25 cellular contexts compared by ENCODE assay signal in the genomic region with DNA sequence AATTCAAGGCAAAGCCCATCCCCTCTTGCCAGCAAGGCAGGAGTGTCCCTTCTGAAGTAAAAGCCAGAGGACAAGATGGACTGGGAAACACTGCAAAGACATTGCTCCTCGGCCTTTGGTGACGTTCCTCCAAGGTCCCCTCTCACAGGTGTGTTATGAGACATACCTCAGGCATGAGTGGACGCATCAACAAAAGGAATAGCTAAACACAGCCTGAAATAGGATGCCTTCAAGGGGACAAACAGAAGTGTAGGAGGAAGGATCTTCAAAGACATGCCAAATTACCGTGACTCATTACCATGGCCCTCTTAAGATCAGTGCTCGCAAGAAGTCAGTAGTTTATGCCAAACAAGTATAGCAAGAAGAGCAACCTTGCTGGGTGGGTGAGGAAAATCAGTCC. TPM values are rescaled to one million over a fixed set of nuclear protein-coding genes. Genes with fewer than 3 reads are reported as not detected.
DNase-seq lines count a peak whose midpoint lies in the region; ATAC-seq, FAIRE-seq and TF ChIP-seq lines count a peak whose summit lies in the region.
"Had no signal": no experiment of that assay in that cellular context is flagged by ENCODE, and none has a peak within 500 bp of the region (broad histone marks: within the 10 kb centered on the region; RNA-seq: fewer than 3 reads in every experiment).

No MANE protein-coding gene starts in this region.

- no peak overlapping the region for H3K9ac ChIP-seq in mammary epithelial cell (ENCODE audit: insufficient read depth, low read length)
- peak overlapping the region in 1 of 2 experiments; percentile 4; a peak in 1 of 4 replicates for H3K9ac ChIP-seq in K562 (ENCODE audit: insufficient read depth in 1 of 2, low read depth in 2 of 2, low read length in 2 of 2)
- H3K9ac ChIP-seq in keratinocyte (ENCODE audit: control insufficient read depth, extremely low read depth, insufficient read depth, low read length), result no peak overlapping the region

- H3K9me3 Mint-ChIP-seq in HFFc6, result no peaks in the 10 kb centered on the region
- H3K9me3 Mint-ChIP-seq: activated T-cell treated with anti-CD3 and anti-CD28 coated beads, Interleukin-2, amount 50 U/mL, for 24 hours; central memory CD8-positive, alpha-beta T cell; naive thymus-derived CD4-positive, alpha-beta T cell; stimulated activated naive CD8-positive, alpha-beta T cell treated with anti-CD3 and anti-CD28 coated beads, Interleukin-15, amount 100 ng/mL, for 72 hours had no signal

- CTCF ChIA-PET in mammary epithelial cell (lab: Charles Lee; ENCODE audit: low non-redundant PET) (no interaction called here), K562 (lab: Yijun Ruan, JAX; ENCODE audit: low intra/inter-chr PET ratio) (no interaction called here)

- H3K36me3 Mint-ChIP-seq in HFFc6 (ENCODE audit: low read depth), result no peaks in the 10 kb centered on the region
- H3K36me3 Mint-ChIP-seq: naive thymus-derived CD4-positive, alpha-beta T cell had no signal

- H3K4me1 ChIP-seq in mammary epithelial cell (ENCODE audit: insufficient read depth, low read length) (peaks cover 25% of the 10 kb centered on the region), breast epithelium (no peaks in the 10 kb centered on the region), K562 (replicated peaks in 1 of 2; ENCODE audit: control insufficient read depth in 2 of 2, insufficient read depth in 2 of 2, low read length in 2 of 2) (peaks cover 3 to 20% of the 10 kb centered on the region in 2 experiments; a peak in 4 of 5 replicates), keratinocyte (ENCODE audit: control insufficient read depth, extremely low read depth, insufficient read depth, low read length) (peaks cover 25% of the 10 kb centered on the region)
- H3K4me1 ChIP-seq: A549 had no signal

- no peak for TF ChIP-seq POLR2A in breast epithelium (IDR thresholded peaks at IDR 0.05)
- no peak for TF ChIP-seq POLR2A in K562 (conservative IDR thresholded peaks at IDR 0.05)

- BruUV-seq in mammary epithelial cell (replicated peaks; lab: Mats Ljungman, UMichigan) (no TSS peak), K562 (replicated peaks; lab: Mats Ljungman, UMichigan) (no TSS peak)

- in situ Hi-C loops in mammary epithelial cell (cut with MboI; ENCODE audit: low sequenced_read_pairs in 2 of 2), result loop anchor here in 1 of 2 donors (25.0 kb wide), 1 partner anchor 126 kb away; the partner anchor contains the start of gene TMEM185A
- in situ Hi-C loops in K562 (cut with MboI), result loop anchor here (10.0 to 25.0 kb wide), 2 partner anchors 64 to 126 kb away; partner anchors contain the start of gene TMEM185A

- no peak overlapping the region for H3K27ac Mint-ChIP-seq in HFFc6
- H3K27ac Mint-ChIP-seq: activated CD8-positive, alpha-beta T cell treated with anti-CD3 and anti-CD28 coated beads, Interleukin-2, amount 10 ng/mL, durations not matched to agents 7 days and 5 days; activated T-cell treated with anti-CD3 and anti-CD28 coated beads, Interleukin-2, amount 50 U/mL, for 24 hours; stimulated activated naive CD8-positive, alpha-beta T cell treated with anti-CD3 and anti-CD28 coated beads, Interleukin-15, amount 100 ng/mL, for 72 hours had no signal

- H3K4me3 ChIP-seq in mammary epithelial cell (replicated peaks in 1 of 3; ENCODE audit: insufficient read depth in 1 of 3, low read depth in 2 of 3, low read length in 3 of 3), result no peak overlapping the region
- H3K4me3 ChIP-seq in breast epithelium, result no peak overlapping the region
- H3K4me3 ChIP-seq in K562, result no peak overlapping the region
- H3K4me3 ChIP-seq in keratinocyte (ENCODE audit: control insufficient read depth in 2 of 3, extremely low read depth in 1 of 3, insufficient read depth in 2 of 3, low read depth in 1 of 3, low read length in 3 of 3), result no peak overlapping the region
- H3K4me3 ChIP-seq: A549, tibial nerve had no signal

- FAIRE-seq in K562 (lab: Jason Lieb, UNC), result no peak
- peak; percentile 60 for FAIRE-seq in keratinocyte (lab: Jason Lieb, UNC)
- FAIRE-seq: A549 had no signal

- intact Hi-C loops in mammary epithelial cell (cut with micrococcal nuclease), result loop anchor here (10.0 kb wide), 1 partner anchor 134 kb away; no protein-coding TSS in a partner anchor
- intact Hi-C loops in breast epithelium (cut with DNase I; ENCODE audit: low total_unique reads), result no loop called here
- intact Hi-C loops in K562 (cut with micrococcal nuclease), result loop anchor here (10.0 kb wide), 1 partner anchor 134 kb away; no protein-coding TSS in a partner anchor

- ATAC-seq in K562, result no peak
- ATAC-seq: activated CD4-positive, CD25-positive, alpha-beta regulatory T cell treated with anti-CD3 and anti-CD28 coated beads, Interleukin-2, amount 50 U/mL, for 24 hours; activated CD8-positive, alpha-beta T cell treated with anti-CD3 and anti-CD28 coated beads, Interleukin-2, amount 10 ng/mL, durations not matched to agents 7 days and 5 days; stimulated activated naive CD8-positive, alpha-beta T cell treated with anti-CD3 and anti-CD28 coated beads, Interleukin-15, amount 100 ng/mL, for 72 hours had no signal

- H3K27me3 Mint-ChIP-seq in HFFc6 (ENCODE audit: insufficient read depth), result peaks cover 8% of the 10 kb centered on the region
- H3K27me3 Mint-ChIP-seq: central memory CD8-positive, alpha-beta T cell; stimulated activated naive CD8-positive, alpha-beta T cell treated with anti-CD3 and anti-CD28 coated beads, Interleukin-15, amount 100 ng/mL, for 72 hours had no signal

- H3K4me2 ChIP-seq in mammary epithelial cell (ENCODE audit: insufficient read depth, low read depth, low read length), result no peak overlapping the region
- H3K4me2 ChIP-seq in K562 (ENCODE audit: insufficient read depth, low read length), result no peak overlapping the region
- peak overlapping the region; percentile 30 for H3K4me2 ChIP-seq in keratinocyte (ENCODE audit: control insufficient read depth, extremely low read depth, insufficient read depth, low read depth, low read length)
- H3K4me2 ChIP-seq: A549 had no signal

- TF ChIP-seq CTCF in mammary epithelial cell (conservative IDR thresholded peaks at IDR 0.05 in 1 of 2, IDR thresholded peaks at IDR 0.05 in 1 of 2; ENCODE audit: extremely low read depth in 1 of 2, insufficient read depth in 1 of 2, low read depth in 1 of 2, low read length in 2 of 2), result no peak
- TF ChIP-seq CTCF in breast epithelium (IDR thresholded peaks at IDR 0.05), result no peak
- no peak for TF ChIP-seq CTCF in K562 (IDR thresholded peaks at IDR 0.05 in 2 of 3, conservative IDR thresholded peaks at IDR 0.05 in 1 of 3; ENCODE audit: insufficient read depth in 2 of 3, low read depth in 1 of 3, low read length in 3 of 3)
- no peak for TF ChIP-seq CTCF in keratinocyte (optimal IDR thresholded peaks at IDR 0.05 in 1 of 3, IDR thresholded peaks at IDR 0.05 in 1 of 3, conservative IDR thresholded peaks at IDR 0.05 in 1 of 3; ENCODE audit: extremely low read depth in 1 of 3, insufficient read depth in 2 of 3, low read length in 3 of 3)
- TF ChIP-seq CTCF in HFFc6 (IDR thresholded peaks at IDR 0.05), result no peak

- peaks cover 13% of the 10 kb centered on the region for H3K4me1 Mint-ChIP-seq in HFFc6 (ENCODE audit: low read depth)

- H2AFZ ChIP-seq in mammary epithelial cell (ENCODE audit: low read depth, low read length) (no peak overlapping the region), K562 (ENCODE audit: low read depth, low read length) (0 out of 2 replicates have a peak overlapping the region, but pooled peaks have one; percentile 22), keratinocyte (ENCODE audit: control insufficient read depth, low read length) (no peak overlapping the region)

- no peak for TF ChIP-seq RAD21 in K562 (CRISPR knock-in tag; conservative IDR thresholded peaks at IDR 0.05 in 1 of 2, IDR thresholded peaks at IDR 0.05 in 1 of 2)

- DNase-seq in mammary epithelial cell (peak; percentile 45), breast epithelium (ENCODE audit: low spot score in 2 of 2) (no peak), K562 (ENCODE audit: extremely low read depth in 1 of 4, low spot score in 3 of 4) (no peak), keratinocyte (ENCODE audit: low read depth, low spot score) (no peak), HFFc6 (no peak), CD1c-positive myeloid dendritic cell (ENCODE audit: extremely low spot score) (no peak), NCI-H1694 treated with DMSO at 0.1 percent for 48 hours (lab: John Stamatoyannopoulos, UW) (no peak), SHP77 (lab: John Stamatoyannopoulos, UW) (no peak)
- DNase-seq: activated CD8-positive, alpha-beta T cell treated with anti-CD3 and anti-CD28 coated beads, Interleukin-2, amount 10 ng/mL, durations not matched to agents 7 days and 5 days; activated naive CD4-positive, alpha-beta T cell treated with Interleukin-2 at 50 U/mL for 16 hours; activated T-cell treated with anti-CD3 and anti-CD28 coated beads, Interleukin-2, amount 50 U/mL, for 24 hours; BE2C; naive thymus-derived CD4-positive, alpha-beta T cell; NCI-H1105; NCI-H2081 treated with DMSO at 0.1 percent for 48 hours; NCI-H446 treated with DMSO at 0.1 percent for 48 hours; stimulated activated CD4-positive, alpha-beta T cell treated with anti-CD3 and anti-CD28 coated beads, Interleukin-4, amount 100 ng/mL, for 4 hours; stimulated activated naive CD8-positive, alpha-beta T cell treated with anti-CD3 and anti-CD28 coated beads, Interleukin-15, amount 100 ng/mL, for 72 hours had no signal

- no peak for TF ChIP-seq EP300 in K562 (IDR thresholded peaks at IDR 0.05; ENCODE audit: low read length)

- H3K4me3 Mint-ChIP-seq in HFFc6, result no peak overlapping the region
- H3K4me3 Mint-ChIP-seq: activated CD8-positive, alpha-beta T cell treated with anti-CD3 and anti-CD28 coated beads, Interleukin-2, amount 10 ng/mL, durations not matched to agents 7 days and 5 days; activated T-cell treated with anti-CD3 and anti-CD28 coated beads, Interleukin-2, amount 50 U/mL, for 24 hours; central memory CD8-positive, alpha-beta T cell; naive thymus-derived CD4-positive, alpha-beta T cell; stimulated activated naive CD8-positive, alpha-beta T cell treated with anti-CD3 and anti-CD28 coated beads, Interleukin-15, amount 100 ng/mL, for 72 hours had no signal

- no peaks in the 10 kb centered on the region for H3K27me3 ChIP-seq in mammary epithelial cell (ENCODE audit: insufficient read depth, low read length)
- H3K27me3 ChIP-seq in breast epithelium, result peaks cover 0 to 38% of the 10 kb centered on the region in 2 donors
- H3K27me3 ChIP-seq in K562 (ENCODE audit: control insufficient read depth in 2 of 2, insufficient read depth in 2 of 2, low read length in 2 of 2), result peaks cover 0 to 7% of the 10 kb centered on the region in 2 experiments; a peak in 3 of 5 replicates
- H3K27me3 ChIP-seq in keratinocyte (ENCODE audit: control insufficient read depth, extremely low read depth, insufficient read depth, low read length), result no peaks in the 10 kb centered on the region
- H3K27me3 ChIP-seq: BE2C, tibial nerve had no signal

- H3K9me1 ChIP-seq in K562 (ENCODE audit: control insufficient read depth, insufficient read depth, low read length) (peaks cover 4% of the 10 kb centered on the region), keratinocyte (ENCODE audit: control insufficient read depth, extremely low read depth, insufficient read depth, low read length) (no peaks in the 10 kb centered on the region)

- H3K27ac ChIP-seq in mammary epithelial cell (ENCODE audit: insufficient read depth, low read depth, low read length) (no peak overlapping the region), breast epithelium (no peak overlapping the region), K562 (ENCODE audit: extremely low read depth, low read depth, low read length) (no peak overlapping the region), keratinocyte (ENCODE audit: control insufficient read depth, insufficient read depth, low read length) (no peak overlapping the region)
- H3K27ac ChIP-seq: A549, tibial nerve had no signal

- WGBS in mammary epithelial cell (ENCODE audit: low coverage, missing lambda C conversion rate), result 16% methylated on average over 5 of the region's 5 CpGs
- WGBS in K562 (ENCODE audit: insufficient coverage, low coverage, missing lambda C conversion rate), result 20% methylated on average over 5 of the region's 5 CpGs

- H3K36me3 ChIP-seq in mammary epithelial cell (ENCODE audit: insufficient read depth, low read length) (no peaks in the 10 kb centered on the region), breast epithelium (no peaks in the 10 kb centered on the region), K562 (ENCODE audit: control insufficient read depth, insufficient read depth, low read length) (no peaks in the 10 kb centered on the region), keratinocyte (ENCODE audit: control insufficient read depth in 2 of 2, extremely low read depth in 1 of 2, insufficient read depth in 2 of 2, low read length in 2 of 2) (no peaks in the 10 kb centered on the region)
- H3K36me3 ChIP-seq: BE2C, tibial nerve had no signal

- H3K9me3 ChIP-seq in mammary epithelial cell (replicated peaks; ENCODE audit: insufficient read depth, low read length), result no peaks in the 10 kb centered on the region
- no peaks in the 10 kb centered on the region for H3K9me3 ChIP-seq in breast epithelium
- no peaks in the 10 kb centered on the region for H3K9me3 ChIP-seq in K562 (replicated peaks; ENCODE audit: control insufficient read depth, insufficient read depth, low read depth, low read length)
- H3K9me3 ChIP-seq in keratinocyte (ENCODE audit: control insufficient read depth, low read depth, low read length), result no peaks in the 10 kb centered on the region
- H3K9me3 ChIP-seq: A549, BE2C, tibial nerve had no signal

- no peaks in the 10 kb centered on the region for H4K20me1 ChIP-seq in mammary epithelial cell (ENCODE audit: insufficient read depth, low read length)
- H4K20me1 ChIP-seq in K562 (replicated peaks; ENCODE audit: control insufficient read depth, insufficient read depth, low read length), result no peaks in the 10 kb centered on the region; the same call in 1 of the 2 replicates
- H4K20me1 ChIP-seq in keratinocyte (ENCODE audit: control insufficient read depth, extremely low read depth, insufficient read depth, low read length), result no peaks in the 10 kb centered on the region

- no peaks in the 10 kb centered on the region for H3K79me2 ChIP-seq in mammary epithelial cell (ENCODE audit: insufficient read depth, low read length)
- no peaks in the 10 kb centered on the region for H3K79me2 ChIP-seq in K562 (ENCODE audit: control insufficient read depth, insufficient read depth, low read length)
- H3K79me2 ChIP-seq in keratinocyte (ENCODE audit: control insufficient read depth, insufficient read depth, low read length), result no peaks in the 10 kb centered on the region

- dilution Hi-C loops in mammary epithelial cell (cut with HindIII; ENCODE audit: low sequenced_read_pairs) (loop anchor here (25.0 kb wide), 1 partner anchor 101 kb away; no protein-coding TSS in a partner anchor), keratinocyte (cut with MboI; ENCODE audit: extremely low pct_ligation_motif_present, low sequenced_read_pairs) (no loop called here)

- POLR2A ChIA-PET in K562 (lab: Yijun Ruan, JAX), result no interaction called here

RNA-seq across cellular contexts. Expression of gene IDS, which starts 6.0 kb away (rescaled TPM):
- total RNA-seq in mammary epithelial cell (10 to 100 TPM; 56.8 to 57.7 TPM), breast epithelium (10 to 100 TPM; 61.0 to 72.0 (median 61.8) TPM), K562 (2014; rRNA removed) (11.2 and 13.1 TPM in 2 replicates), K562 (2014; rRNA removed; fragmentation: Illumina TruSeq; extraction: Trizol) (6.7 and 6.8 TPM in 2 replicates), K562 (2015; rRNA removed; fragmentation: Illumina TruSeq; extraction: Trizol) (6.7 and 8.2 TPM in 2 replicates), K562 (2021) (11.1 and 12.0 TPM in 2 replicates)
- polyA plus RNA-seq in mammary epithelial cell (88.8 TPM), K562 (2011; rRNA removed) (18.6 and 21.2 TPM in 2 replicates), K562 (2014; fragmentation: Illumina TruSeq; extraction: Trizol) (11.6 and 15.4 TPM in 2 replicates), K562 (2014; fragmentation: Nextera tagmentation; extraction: Ambion mirVana) (1 to 10 TPM; 2.0 to 2.2 TPM), K562 (2014; rRNA removed) (8.6 and 10.4 TPM in 2 replicates), keratinocyte (51.3 to 85.6 TPM (median 59.7 TPM) in 3 replicates)
- polyA minus RNA-seq in mammary epithelial cell (124 TPM), keratinocyte (74.0 to 153 TPM (median 93.4 TPM) in 3 replicates)
- total RNA-seq in K562 (2011; cell fraction: chromatin; rRNA removed; ENCODE audit: low replicate concordance), result 10.7 and 16.7 TPM in 2 replicates
- total RNA-seq in K562 (2011; cell fraction: nucleolus; rRNA removed), result 9.7 and 12.8 TPM in 2 replicates
- total RNA-seq in K562 (2011; cell fraction: nucleoplasm; rRNA removed), result 11.2 and 19.3 TPM in 2 replicates
- polyA plus RNA-seq in K562 (2011; cell fraction: cytosol; rRNA removed), result 17.5 and 23.3 TPM in 2 replicates
- polyA plus RNA-seq in K562 (2011; cell fraction: nucleus; rRNA removed), result 16.3 and 21.7 TPM in 2 replicates
- polyA plus RNA-seq in K562 (2012), result 15.3 and 27.2 TPM in 2 replicates
- polyA minus RNA-seq in K562 (2011; rRNA and poly(A)+ RNA removed), result 13.9 and 16.8 TPM in 2 replicates
- 9.7 and 15.1 TPM in 2 replicates for polyA minus RNA-seq in K562 (2011; cell fraction: cytosol; rRNA and poly(A)+ RNA removed)
- polyA minus RNA-seq in K562 (2011; cell fraction: nucleus; rRNA and poly(A)+ RNA removed), result 6.3 and 8.4 TPM in 2 replicates
- polyA plus RNA-seq in keratinocyte (2011; ENCODE audit: low read depth), result 30.3 TPM
- 70.3 and 85.9 TPM in 2 replicates for polyA plus RNA-seq in keratinocyte (2011; cell fraction: cytosol; rRNA removed)
- 57.6 and 59.2 TPM in 2 replicates for polyA plus RNA-seq in keratinocyte (2011; cell fraction: nucleus; rRNA removed)
- polyA plus RNA-seq in keratinocyte (2012; ENCODE audit: low replicate concordance), result 51.8 and 63.3 TPM in 2 replicates
- polyA minus RNA-seq in keratinocyte (2011; cell fraction: cytosol; rRNA and poly(A)+ RNA removed), result 53.5 TPM
- 32.0 and 46.5 TPM in 2 replicates for polyA minus RNA-seq in keratinocyte (2011; cell fraction: nucleus; rRNA and poly(A)+ RNA removed)
- total RNA-seq in HFFc6 (2021; fragmentation: NEBNext Ultra II Directional; extraction: Animal tissue kit (Norgen Biotek cat#: 25700)), result 10 to 100 TPM; 38.4 to 70.9 (median 55.1) TPM

RNA-seq across cellular contexts. Expression of gene EOLA1, which starts 29.7 kb away (rescaled TPM):
- 10 to 100 TPM in 1 of 2 donors, 1 to 10 TPM in 1; 8.8 to 10.7 TPM for total RNA-seq in mammary epithelial cell
- 9.8 TPM for polyA plus RNA-seq in mammary epithelial cell
- polyA minus RNA-seq in mammary epithelial cell, result 0.52 TPM
- 10 to 100 TPM; 12.3 to 20.1 (median 17.7) TPM for total RNA-seq in breast epithelium
- total RNA-seq in K562 (2011; cell fraction: chromatin; rRNA removed; ENCODE audit: low replicate concordance), result 15.2 and 24.3 TPM in 2 replicates
- total RNA-seq in K562 (2011; cell fraction: nucleolus; rRNA removed), result 14.3 and 19.2 TPM in 2 replicates
- total RNA-seq in K562 (2011; cell fraction: nucleoplasm; rRNA removed), result 14.2 and 19.9 TPM in 2 replicates
- 14.4 and 16.7 TPM in 2 replicates for total RNA-seq in K562 (2014; rRNA removed)
- 18.0 and 18.1 TPM in 2 replicates for total RNA-seq in K562 (2014; rRNA removed; fragmentation: Illumina TruSeq; extraction: Trizol)
- total RNA-seq in K562 (2015; rRNA removed; fragmentation: Illumina TruSeq; extraction: Trizol), result 20.8 and 21.6 TPM in 2 replicates
- 20.9 and 23.0 TPM in 2 replicates for total RNA-seq in K562 (2021)
- polyA plus RNA-seq in K562 (2011; rRNA removed), result 25.6 and 32.9 TPM in 2 replicates
- 15.7 and 19.0 TPM in 2 replicates for polyA plus RNA-seq in K562 (2011; cell fraction: cytosol; rRNA removed)
- polyA plus RNA-seq in K562 (2011; cell fraction: nucleus; rRNA removed), result 21.4 and 23.6 TPM in 2 replicates
- polyA plus RNA-seq in K562 (2012), result 22.8 and 26.0 TPM in 2 replicates
- 19.5 and 20.7 TPM in 2 replicates for polyA plus RNA-seq in K562 (2014; fragmentation: Illumina TruSeq; extraction: Trizol)
- polyA plus RNA-seq in K562 (2014; fragmentation: Nextera tagmentation; extraction: Ambion mirVana), result 10 to 100 TPM in 1 of 2 experiments, 1 to 10 TPM in 1; 6.3 to 12.2 TPM
- polyA plus RNA-seq in K562 (2014; rRNA removed), result 17.5 and 18.2 TPM in 2 replicates
- 11.3 and 12.2 TPM in 2 replicates for polyA minus RNA-seq in K562 (2011; rRNA and poly(A)+ RNA removed)
- polyA minus RNA-seq in K562 (2011; cell fraction: cytosol; rRNA and poly(A)+ RNA removed), result 8.0 and 8.7 TPM in 2 replicates
- 16.7 and 24.5 TPM in 2 replicates for polyA minus RNA-seq in K562 (2011; cell fraction: nucleus; rRNA and poly(A)+ RNA removed)
- polyA plus RNA-seq in keratinocyte, result 8.9 to 12.4 TPM (median 9.3 TPM) in 3 replicates
- polyA plus RNA-seq in keratinocyte (2011; ENCODE audit: low read depth), result 9.7 TPM
- polyA plus RNA-seq in keratinocyte (2011; cell fraction: cytosol; rRNA removed), result 9.8 and 10.2 TPM in 2 replicates
- 23.0 and 26.5 TPM in 2 replicates for polyA plus RNA-seq in keratinocyte (2011; cell fraction: nucleus; rRNA removed)
- polyA plus RNA-seq in keratinocyte (2012; ENCODE audit: low replicate concordance), result 9.3 and 10.4 TPM in 2 replicates
- 3.9 to 9.7 TPM (median 6.0 TPM) in 3 replicates for polyA minus RNA-seq in keratinocyte
- polyA minus RNA-seq in keratinocyte (2011; cell fraction: cytosol; rRNA and poly(A)+ RNA removed), result 13.2 TPM
- polyA minus RNA-seq in keratinocyte (2011; cell fraction: nucleus; rRNA and poly(A)+ RNA removed), result 17.0 and 17.5 TPM in 2 replicates
- 10 to 100 TPM; 11.3 to 15.4 (median 13.6) TPM for total RNA-seq in HFFc6 (2021; fragmentation: NEBNext Ultra II Directional; extraction: Animal tissue kit (Norgen Biotek cat#: 25700))

RNA-seq across cellular contexts. Expression of gene HSFX3, which starts 38.6 kb away (rescaled TPM):
- not detected for total RNA-seq in mammary epithelial cell
- polyA plus RNA-seq in mammary epithelial cell, result not detected
- polyA minus RNA-seq in mammary epithelial cell, result not detected
- not detected for total RNA-seq in breast epithelium
- total RNA-seq in K562 (2011; cell fraction: chromatin; rRNA removed; ENCODE audit: low replicate concordance), result not detected in 2 replicates
- not detected in 2 replicates for total RNA-seq in K562 (2011; cell fraction: nucleolus; rRNA removed)
- not detected in 2 replicates for total RNA-seq in K562 (2011; cell fraction: nucleoplasm; rRNA removed)
- total RNA-seq in K562 (2014; rRNA removed), result not detected in 2 replicates
- total RNA-seq in K562 (2014; rRNA removed; fragmentation: Illumina TruSeq; extraction: Trizol), result not detected in 2 replicates
- total RNA-seq in K562 (2015; rRNA removed; fragmentation: Illumina TruSeq; extraction: Trizol), result not detected in 2 replicates
- not detected in 2 replicates for total RNA-seq in K562 (2021)
- polyA plus RNA-seq in K562 (2011; rRNA removed), result 0.10 TPM in 1 of 2 replicates, not detected in the other
- not detected in 2 replicates for polyA plus RNA-seq in K562 (2011; cell fraction: cytosol; rRNA removed)
- polyA plus RNA-seq in K562 (2011; cell fraction: nucleus; rRNA removed), result 0.10 TPM in 1 of 2 replicates, not detected in the other
- 0.07 and 0.15 TPM in 2 replicates for polyA plus RNA-seq in K562 (2012)
- polyA plus RNA-seq in K562 (2014; fragmentation: Illumina TruSeq; extraction: Trizol), result not detected in 2 replicates
- polyA plus RNA-seq in K562 (2014; fragmentation: Nextera tagmentation; extraction: Ambion mirVana), result under 1 TPM in 1 of 2 experiments, not detected in 1; 0.08 TPM
- polyA plus RNA-seq in K562 (2014; rRNA removed), result not detected in 2 replicates
- polyA minus RNA-seq in K562 (2011; rRNA and poly(A)+ RNA removed), result not detected in 2 replicates
- not detected in 2 replicates for polyA minus RNA-seq in K562 (2011; cell fraction: cytosol; rRNA and poly(A)+ RNA removed)
- polyA minus RNA-seq in K562 (2011; cell fraction: nucleus; rRNA and poly(A)+ RNA removed), result not detected in 2 replicates
- polyA plus RNA-seq in keratinocyte, result not detected in 3 replicates
- polyA plus RNA-seq in keratinocyte (2011; ENCODE audit: low read depth), result not detected
- not detected in 2 replicates for polyA plus RNA-seq in keratinocyte (2011; cell fraction: cytosol; rRNA removed)
- not detected in 2 replicates for polyA plus RNA-seq in keratinocyte (2011; cell fraction: nucleus; rRNA removed)
- 0.18 TPM in 1 of 2 replicates, not detected in the other for polyA plus RNA-seq in keratinocyte (2012; ENCODE audit: low replicate concordance)
- not detected in 3 replicates for polyA minus RNA-seq in keratinocyte
- polyA minus RNA-seq in keratinocyte (2011; cell fraction: cytosol; rRNA and poly(A)+ RNA removed), result not detected
- not detected in 2 replicates for polyA minus RNA-seq in keratinocyte (2011; cell fraction: nucleus; rRNA and poly(A)+ RNA removed)
- not detected for total RNA-seq in HFFc6 (2021; fragmentation: NEBNext Ultra II Directional; extraction: Animal tissue kit (Norgen Biotek cat#: 25700))
- total RNA-seq: activated CD8-positive, alpha-beta T cell treated with anti-CD3 and anti-CD28 coated beads, Interleukin-2, amount 10 ng/mL, durations not matched to agents 7 days and 5 days; Daoy; mesenteric fat pad; naive thymus-derived CD4-positive, alpha-beta T cell; osteocyte; tibial nerve had no signal
- polyA plus RNA-seq: A549; naive thymus-derived CD4-positive, alpha-beta T cell had no signal
